8 cellular contexts compared by ENCODE assay signal in genomic region chr11:128695539-128696221, GRCh38. TPM values are rescaled to one million over a fixed set of nuclear protein-coding genes. Genes with fewer than 3 reads are reported as not detected.
DNase-seq lines count a peak whose midpoint lies in the region; ATAC-seq and TF ChIP-seq lines count a peak whose summit lies in the region.

No MANE protein-coding gene starts in this region.

- CTCF ChIA-PET in CD8-positive, alpha-beta T cell (lab: Charles Lee): interaction anchor here (1.0 to 1.9 kb wide), 5 partner anchors 10 to 37 kb away, joined by 3 to 4 read pairs (median 4); no protein-coding TSS in a partner anchor

- no peaks in the 10 kb centered on the region for H3K36me3 ChIP-seq in CD8-positive, alpha-beta T cell (ENCODE audit: insufficient read depth, low read length)

- intact Hi-C loops in CD8-positive, alpha-beta T cell (cut with DNase I, micrococcal nuclease): loop anchor here (1.0 to 10.0 kb wide), 7 partner anchors 9 to 137 kb away; no protein-coding TSS in a partner anchor

- no peaks in the 10 kb centered on the region for H3K9me3 ChIP-seq in CD8-positive, alpha-beta T cell (ENCODE audit: low read length)

- peak overlapping the region; percentile 95 for H3K4me3 ChIP-seq in CD8-positive, alpha-beta T cell (ENCODE audit: low read depth, low read length)

- H3K27me3 ChIP-seq in CD8-positive, alpha-beta T cell (ENCODE audit: insufficient read depth, low read length): no peaks in the 10 kb centered on the region

- peak overlapping the region; percentile 80 for H3K27ac ChIP-seq in CD8-positive, alpha-beta T cell (ENCODE audit: low read depth, low read length)

- H3K4me3 Mint-ChIP-seq in CD8-positive, alpha-beta T cell: peak overlapping the region; percentile 98
- peak overlapping the region; percentile 97 for H3K4me3 Mint-ChIP-seq in central memory CD8-positive, alpha-beta T cell

- H3K27ac Mint-ChIP-seq in CD8-positive, alpha-beta T cell: peak overlapping the region; percentile 98
- H3K27ac Mint-ChIP-seq in central memory CD8-positive, alpha-beta T cell (ENCODE audit: low read depth): peak overlapping the region; percentile 92

- peaks cover 58% of the 10 kb centered on the region for H3K4me1 Mint-ChIP-seq in CD8-positive, alpha-beta T cell (ENCODE audit: low read depth)
- peaks cover 64% of the 10 kb centered on the region for H3K4me1 Mint-ChIP-seq in central memory CD8-positive, alpha-beta T cell

- H3K27me3 Mint-ChIP-seq in CD8-positive, alpha-beta T cell (ENCODE audit: low read depth): no peaks in the 10 kb centered on the region
- no peaks in the 10 kb centered on the region for H3K27me3 Mint-ChIP-seq in central memory CD8-positive, alpha-beta T cell

- POLR2A ChIA-PET in CD8-positive, alpha-beta T cell (lab: Charles Lee): interaction anchor here (0.6 to 3.2 kb wide), 17 partner anchors 9 to 371 kb away, joined by 3 to 30 read pairs (median 4); no protein-coding TSS in a partner anchor

- H3K36me3 Mint-ChIP-seq in CD8-positive, alpha-beta T cell: peaks cover 48% of the 10 kb centered on the region
- peaks cover 35% of the 10 kb centered on the region for H3K36me3 Mint-ChIP-seq in central memory CD8-positive, alpha-beta T cell (ENCODE audit: insufficient read depth)

- peaks cover 54% of the 10 kb centered on the region for H3K4me1 ChIP-seq in CD8-positive, alpha-beta T cell (ENCODE audit: insufficient read depth, low read length)

- no peaks in the 10 kb centered on the region for H3K9me3 Mint-ChIP-seq in CD8-positive, alpha-beta T cell
- no peaks in the 10 kb centered on the region for H3K9me3 Mint-ChIP-seq in central memory CD8-positive, alpha-beta T cell

- TF ChIP-seq CTCF in CD8-positive, alpha-beta T cell (IDR thresholded peaks at IDR 0.05): no peak

- DNase-seq in CD8-positive, alpha-beta T cell: peak in 4 of 7 experiments; percentile 29 to 69 (median 52)
- DNase-seq in NOMO-1 treated with DMSO at 0.1 percent for 48 hours (lab: John Stamatoyannopoulos, UW; ENCODE audit: unreplicated experiment): peak; percentile 98
- no peak for DNase-seq in central memory CD8-positive, alpha-beta T cell (ENCODE audit: low spot score in 2 of 2)
- DNase-seq in midbrain (lab: John Stamatoyannopoulos, UW): peak; percentile 34
- DNase-seq in D341Med (ENCODE audit: low spot score): no peak
- DNase-seq in NCI-H510A (lab: John Stamatoyannopoulos, UW): no peak
- no peak for DNase-seq in mesenteric fat pad (ENCODE audit: low spot score)

- ATAC-seq in CD8-positive, alpha-beta T cell: peak; percentile 47
- peak; percentile 44 for ATAC-seq in GM21528 (IDR thresholded peaks at IDR 0.05; ENCODE audit: low FRiP score, unreplicated experiment)
- ATAC-seq in central memory CD8-positive, alpha-beta T cell (replicated peaks; ENCODE audit: extremely low read depth, poor library complexity, severe bottlenecking): peak; percentile 47

RNA-seq across cellular contexts. Expression of gene FLI1, which starts 1.8 kb away (rescaled TPM):
- total RNA-seq in CD8-positive, alpha-beta T cell: 10 to 100 TPM; 35.6 to 37.3 TPM
- total RNA-seq in mesenteric fat pad: 30.9 TPM

Comparison
In these comparisons a context has a peak if more than half of its experiments do, and no peak if none do; other contexts are left out.
1. DNase-seq: peak in CD8-positive, alpha-beta T cell (4 of 7), NOMO-1 treated with DMSO at 0.1 percent for 48 hours (single experiment) and midbrain (single experiment); none in central memory CD8-positive, alpha-beta T cell (0 of 2), D341Med (single experiment), NCI-H510A (single experiment) and mesenteric fat pad (single experiment).
2. Peak in every context shown above with its lines, with median percentiles within 50 percentile points of each other: ATAC-seq.